ENCODE assay signal across 11 cellular contexts in genomic region chr19:70793-71192, GRCh38. TPM values are rescaled to one million over a fixed set of nuclear protein-coding genes. Genes with fewer than 3 reads are reported as not detected.
DNase-seq lines count a peak whose midpoint lies in the region; ATAC-seq and TF ChIP-seq lines count a peak whose summit lies in the region.
"Not testable (repeated sequence)": the region's sequence is repeated elsewhere in the genome, so short reads cannot be mapped to it uniquely, and the experiment has no call there.
"Had no signal": no experiment of that assay in that cellular context is flagged by ENCODE, and none has a peak within 500 bp of the region (broad histone marks: within the 10 kb centered on the region; RNA-seq: fewer than 3 reads in every experiment).

No MANE protein-coding gene starts in this region.

- POLR2A ChIA-PET in activated CD8-positive, alpha-beta T cell treated with anti-CD3 and anti-CD28 coated beads, Interleukin-2, amount 10 ng/mL, durations not matched to agents 7 days and 5 days (lab: Charles Lee) = not testable (repeated sequence)

- peak; percentile 0 for DNase-seq in T-helper 22 cell (ENCODE audit: low read depth)
- DNase-seq in activated CD8-positive, alpha-beta T cell treated with anti-CD3 and anti-CD28 coated beads, Interleukin-2, amount 10 ng/mL, durations not matched to agents 7 days and 5 days = peak; percentile 54
- peak; percentile 36 for DNase-seq in activated T-helper 2 cell treated with anti-CD3 and anti-CD28 coated beads, Interferon-gamma antibody, Interleukin-2, Interleukin-4, amounts not matched to agents 10 μg/mL and 5 μg/mL and 100 μg/mL, durations not matched to agents 14 hours and 24 hours and 36 hours (ENCODE audit: low spot score)
- peak; percentile 8 for DNase-seq in effector CD4-positive, alpha-beta T cell
- DNase-seq in lower lobe of right lung = peak; percentile 48
- peak in 3 of 4 experiments; percentile 3 to 44 (median 14) for DNase-seq in stimulated activated CD4-positive, alpha-beta T cell treated with anti-CD3 and anti-CD28 coated beads, Interleukin-1b, Interleukin-23, amount 100 ng/mL, for 24 hours (ENCODE audit: low read depth in 4 of 4, low spot score in 1 of 4)
- peak; percentile 24 to 34 for DNase-seq in stimulated activated CD8-positive, alpha-beta memory T cell treated with anti-CD3 and anti-CD28 coated beads, Interleukin-2, amount 100 ng/mL, for 48 hours (ENCODE audit: low read depth in 2 of 2)
- DNase-seq in uterus = peak; percentile 9 to 35

- not testable (repeated sequence) for H3K4me1 ChIP-seq in lower lobe of right lung, uterus

- not testable (repeated sequence) for H3K4me3 ChIP-seq in lower lobe of right lung, uterus

- H3K27ac ChIP-seq in lower lobe of right lung, uterus: not testable (repeated sequence)

- H3K9me3 ChIP-seq in lower lobe of right lung, uterus: not testable (repeated sequence)

- H3K27me3 Mint-ChIP-seq in activated CD8-positive, alpha-beta T cell treated with anti-CD3 and anti-CD28 coated beads, Interleukin-2, amount 10 ng/mL, durations not matched to agents 7 days and 5 days (ENCODE audit: low read depth); activated T-helper 2 cell treated with anti-CD3 and anti-CD28 coated beads, Interferon-gamma antibody, Interleukin-2, Interleukin-4, amounts not matched to agents 10 μg/mL and 5 μg/mL and 100 μg/mL, durations not matched to agents 14 hours and 24 hours and 36 hours (ENCODE audit: low read depth): not testable (repeated sequence)

- not testable (repeated sequence) for H3K9me3 Mint-ChIP-seq in activated CD8-positive, alpha-beta T cell treated with anti-CD3 and anti-CD28 coated beads, Interleukin-2, amount 10 ng/mL, durations not matched to agents 7 days and 5 days (ENCODE audit: insufficient read depth); activated T-helper 2 cell treated with anti-CD3 and anti-CD28 coated beads, Interferon-gamma antibody, Interleukin-2, Interleukin-4, amounts not matched to agents 10 μg/mL and 5 μg/mL and 100 μg/mL, durations not matched to agents 14 hours and 24 hours and 36 hours

- TF ChIP-seq POLR2A in uterus (IDR thresholded peaks at IDR 0.05) = not testable (repeated sequence)

- H3K36me3 Mint-ChIP-seq in activated CD8-positive, alpha-beta T cell treated with anti-CD3 and anti-CD28 coated beads, Interleukin-2, amount 10 ng/mL, durations not matched to agents 7 days and 5 days (ENCODE audit: low read depth); activated T-helper 2 cell treated with anti-CD3 and anti-CD28 coated beads, Interferon-gamma antibody, Interleukin-2, Interleukin-4, amounts not matched to agents 10 μg/mL and 5 μg/mL and 100 μg/mL, durations not matched to agents 14 hours and 24 hours and 36 hours (ENCODE audit: low read depth): not testable (repeated sequence)

- not testable (repeated sequence) for TF ChIP-seq CTCF in lower lobe of right lung (IDR thresholded peaks at IDR 0.05); uterus (IDR thresholded peaks at IDR 0.05)

- intact Hi-C loops in activated T-helper 2 cell treated with anti-CD3 and anti-CD28 coated beads, Interferon-gamma antibody, Interleukin-2, Interleukin-4, amounts not matched to agents 10 μg/mL and 5 μg/mL and 100 μg/mL, durations not matched to agents 14 hours and 24 hours and 36 hours (cut with micrococcal nuclease); lower lobe of right lung (cut with DNase I); uterus (cut with DNase I; ENCODE audit: low total_unique reads): not testable (repeated sequence)

- not testable (repeated sequence) for H3K27ac Mint-ChIP-seq in activated CD8-positive, alpha-beta T cell treated with anti-CD3 and anti-CD28 coated beads, Interleukin-2, amount 10 ng/mL, durations not matched to agents 7 days and 5 days; activated T-helper 2 cell treated with anti-CD3 and anti-CD28 coated beads, Interferon-gamma antibody, Interleukin-2, Interleukin-4, amounts not matched to agents 10 μg/mL and 5 μg/mL and 100 μg/mL, durations not matched to agents 14 hours and 24 hours and 36 hours

- H3K27me3 ChIP-seq in lower lobe of right lung (ENCODE audit: low read depth); uterus: not testable (repeated sequence)

- not testable (repeated sequence) for H3K36me3 ChIP-seq in lower lobe of right lung, uterus

- CTCF ChIA-PET in activated CD8-positive, alpha-beta T cell treated with anti-CD3 and anti-CD28 coated beads, Interleukin-2, amount 10 ng/mL, durations not matched to agents 7 days and 5 days (lab: Charles Lee) = not testable (repeated sequence)

- H3K4me1 Mint-ChIP-seq in activated CD8-positive, alpha-beta T cell treated with anti-CD3 and anti-CD28 coated beads, Interleukin-2, amount 10 ng/mL, durations not matched to agents 7 days and 5 days (ENCODE audit: low read depth); activated T-helper 2 cell treated with anti-CD3 and anti-CD28 coated beads, Interferon-gamma antibody, Interleukin-2, Interleukin-4, amounts not matched to agents 10 μg/mL and 5 μg/mL and 100 μg/mL, durations not matched to agents 14 hours and 24 hours and 36 hours (ENCODE audit: low read depth): not testable (repeated sequence)

- not testable (repeated sequence) for H3K4me3 Mint-ChIP-seq in activated CD8-positive, alpha-beta T cell treated with anti-CD3 and anti-CD28 coated beads, Interleukin-2, amount 10 ng/mL, durations not matched to agents 7 days and 5 days; activated T-helper 2 cell treated with anti-CD3 and anti-CD28 coated beads, Interferon-gamma antibody, Interleukin-2, Interleukin-4, amounts not matched to agents 10 μg/mL and 5 μg/mL and 100 μg/mL, durations not matched to agents 14 hours and 24 hours and 36 hours (ENCODE audit: low read depth)

- not testable (repeated sequence) for ATAC-seq in activated CD8-positive, alpha-beta T cell treated with anti-CD3 and anti-CD28 coated beads, Interleukin-2, amount 10 ng/mL, durations not matched to agents 7 days and 5 days; lower lobe of right lung

RNA-seq across cellular contexts. Expression of gene OR4F17, which starts 36.1 kb away (rescaled TPM):
- not detected for total RNA-seq in activated CD8-positive, alpha-beta T cell treated with anti-CD3 and anti-CD28 coated beads, Interleukin-2, amount 10 ng/mL, durations not matched to agents 7 days and 5 days
- not detected in 2 replicates for total RNA-seq in activated T-helper 2 cell treated with anti-CD3 and anti-CD28 coated beads, Interferon-gamma antibody, Interleukin-2, Interleukin-4, amounts not matched to agents 10 μg/mL and 5 μg/mL and 100 μg/mL, durations not matched to agents 14 hours and 24 hours and 36 hours
- not detected for total RNA-seq in lower lobe of right lung
- not detected for total RNA-seq in uterus
- total RNA-seq: B cell, epithelial cell of proximal tubule, mammary epithelial cell had no signal

Comparison
In these comparisons a context has a peak if more than half of its experiments do, and no peak if none do; other contexts are left out.
1. DNase-seq: peak in every context shown above with its lines; median percentile 54 in activated CD8-positive, alpha-beta T cell treated with anti-CD3 and anti-CD28 coated beads, Interleukin-2, amount 10 ng/mL, durations not matched to agents 7 days and 5 days; 48 in lower lobe of right lung; 36 in activated T-helper 2 cell treated with anti-CD3 and anti-CD28 coated beads, Interferon-gamma antibody, Interleukin-2, Interleukin-4, amounts not matched to agents 10 μg/mL and 5 μg/mL and 100 μg/mL, durations not matched to agents 14 hours and 24 hours and 36 hours; 29 in stimulated activated CD8-positive, alpha-beta memory T cell treated with anti-CD3 and anti-CD28 coated beads, Interleukin-2, amount 100 ng/mL, for 48 hours; 22 in uterus; 14 in stimulated activated CD4-positive, alpha-beta T cell treated with anti-CD3 and anti-CD28 coated beads, Interleukin-1b, Interleukin-23, amount 100 ng/mL, for 24 hours; 8 in effector CD4-positive, alpha-beta T cell; 0 in T-helper 22 cell.